Comparison of ENCODE assay signal across 10 cellular contexts in genomic region chr7:30321089-30321991, GRCh38. TPM values are rescaled to one million over a fixed set of nuclear protein-coding genes. Genes with fewer than 3 reads are reported as not detected.
DNase-seq lines count a peak whose midpoint lies in the region; ATAC-seq and TF ChIP-seq lines count a peak whose summit lies in the region.
"Had no signal": no experiment of that assay in that cellular context is flagged by ENCODE, and none has a peak within 500 bp of the region (broad histone marks: within the 10 kb centered on the region; RNA-seq: fewer than 3 reads in every experiment).

No MANE protein-coding gene starts in this region.

- no peak overlapping the region for H2AK5ac ChIP-seq in mesenchymal stem cell (ENCODE audit: low read length, severe bottlenecking)

- H3K18ac ChIP-seq in mesenchymal stem cell (ENCODE audit: low read depth in 1 of 2, low read length in 2 of 2), result no peak overlapping the region

- H3K4me1 ChIP-seq in mesenchymal stem cell (ENCODE audit: control insufficient read depth, insufficient read depth, low read depth, low read length), result no peaks in the 10 kb centered on the region

- ATAC-seq in activated naive CD8-positive, alpha-beta T cell treated with anti-CD3 and anti-CD28 coated beads, Interleukin-2, amount 50 U/mL, for 24 hours, result no peak

- no peaks in the 10 kb centered on the region for H3K9me3 Mint-ChIP-seq in HFFc6
- no peaks in the 10 kb centered on the region for H3K9me3 Mint-ChIP-seq in activated naive CD8-positive, alpha-beta T cell treated with anti-CD3 and anti-CD28 coated beads, Interleukin-2, amount 50 U/mL, for 24 hours

- no peak overlapping the region for H4K8ac ChIP-seq in mesenchymal stem cell (ENCODE audit: low read length)

- CTCF ChIA-PET in AG04449 (lab: Yijun Ruan, JAX), result no interaction called here

- no peak overlapping the region for H3K4me2 ChIP-seq in mesenchymal stem cell (ENCODE audit: low read length, poor library complexity, severe bottlenecking)

- no peak overlapping the region for H4K91ac ChIP-seq in mesenchymal stem cell (ENCODE audit: low read length)

- H3K4me3 ChIP-seq in AG04449 (ENCODE audit: low read depth, low read length) (peak overlapping the region; percentile 24), mesenchymal stem cell (ENCODE audit: insufficient read depth in 1 of 2, low read depth in 1 of 2, low read length in 2 of 2) (peak overlapping the region in 1 of 2 experiments; percentile 68)

- no peaks in the 10 kb centered on the region for H3K27me3 Mint-ChIP-seq in HFFc6 (ENCODE audit: insufficient read depth)
- no peaks in the 10 kb centered on the region for H3K27me3 Mint-ChIP-seq in activated naive CD8-positive, alpha-beta T cell treated with anti-CD3 and anti-CD28 coated beads, Interleukin-2, amount 50 U/mL, for 24 hours

- no peaks in the 10 kb centered on the region for H3K36me3 ChIP-seq in mesenchymal stem cell (ENCODE audit: control insufficient read depth in 1 of 2, insufficient read depth in 2 of 2, low read depth in 1 of 2, low read length in 2 of 2)

- H2BK15ac ChIP-seq in mesenchymal stem cell (ENCODE audit: low read depth, poor library complexity, severe bottlenecking), result no peak overlapping the region

- H2BK12ac ChIP-seq in mesenchymal stem cell (ENCODE audit: low read length in 2 of 2), result no peak overlapping the region

- no peak overlapping the region for H2AFZ ChIP-seq in mesenchymal stem cell (ENCODE audit: low read depth, low read length)

- no peak overlapping the region for H3K23ac ChIP-seq in mesenchymal stem cell (ENCODE audit: low read length in 2 of 2)

- no peaks in the 10 kb centered on the region for H3K27me3 ChIP-seq in mesenchymal stem cell (ENCODE audit: control insufficient read depth in 1 of 2, insufficient read depth in 1 of 2, low read length in 2 of 2)

- H3K27ac ChIP-seq in mesenchymal stem cell (ENCODE audit: low read length, poor library complexity, severe bottlenecking), result no peak overlapping the region

- POLR2A ChIA-PET in AG04449 (lab: Yijun Ruan, JAX), result interaction anchor here (0.6 kb wide), 1 partner anchor 23 kb away, joined by 5 read pairs; no protein-coding TSS in a partner anchor

- TF ChIP-seq CTCF in AG04449 (IDR thresholded peaks at IDR 0.05; ENCODE audit: insufficient read depth, low read length, missing control alignments) (no peak), HFFc6 (IDR thresholded peaks at IDR 0.05) (no peak)

- 73% methylated on average over 4 of the region's 8 CpGs for WGBS in mesenchymal stem cell

- H3K4me1 Mint-ChIP-seq in HFFc6 (ENCODE audit: low read depth), result peaks cover 60% of the 10 kb centered on the region
- peaks cover 70% of the 10 kb centered on the region for H3K4me1 Mint-ChIP-seq in activated naive CD8-positive, alpha-beta T cell treated with anti-CD3 and anti-CD28 coated beads, Interleukin-2, amount 50 U/mL, for 24 hours

- H2BK5ac ChIP-seq in mesenchymal stem cell (ENCODE audit: low read depth, low read length, poor library complexity, severe bottlenecking), result no peak overlapping the region

- DNase-seq in AG04449 (ENCODE audit: low read depth, low spot score), result no peak
- no peak for DNase-seq in HFFc6
- no peak for DNase-seq in activated naive CD8-positive, alpha-beta T cell treated with anti-CD3 and anti-CD28 coated beads, Interleukin-2, amount 50 U/mL, for 24 hours
- no peak for DNase-seq in mesenchymal stem cell
- DNase-seq in D341Med (ENCODE audit: low spot score), result no peak
- no peak for DNase-seq in T1000 (lab: John Stamatoyannopoulos, UW)
- no peak for DNase-seq in NCI-H1048 (lab: John Stamatoyannopoulos, UW)
- no peak for DNase-seq in COR-L47 (lab: John Stamatoyannopoulos, UW)
- DNase-seq: foreskin melanocyte; NK-92 treated with Interleukin-12 subunit alpha and Interleukin-12 subunit beta, amount 100 ng/mL, for 24 hours had no signal

- peak overlapping the region; percentile 81 for H3K4me3 Mint-ChIP-seq in HFFc6
- peak overlapping the region; percentile 78 for H3K4me3 Mint-ChIP-seq in activated naive CD8-positive, alpha-beta T cell treated with anti-CD3 and anti-CD28 coated beads, Interleukin-2, amount 50 U/mL, for 24 hours

- H3K9ac ChIP-seq in mesenchymal stem cell (ENCODE audit: low read length), result peak overlapping the region; percentile 84

- H2BK120ac ChIP-seq in mesenchymal stem cell (ENCODE audit: low read depth, low read length), result no peak overlapping the region

- no peaks in the 10 kb centered on the region for H3K9me3 ChIP-seq in mesenchymal stem cell (ENCODE audit: control insufficient read depth, low read length)

- H3K79me1 ChIP-seq in mesenchymal stem cell (replicated peaks; ENCODE audit: low read length, poor library complexity, severe bottlenecking), result peaks cover 17% of the 10 kb centered on the region

- H3K14ac ChIP-seq in mesenchymal stem cell (ENCODE audit: low read length in 2 of 2), result no peak overlapping the region

- H3K4ac ChIP-seq in mesenchymal stem cell (ENCODE audit: low read depth in 1 of 2, low read length in 2 of 2), result no peak overlapping the region

- H3K36me3 Mint-ChIP-seq in HFFc6 (ENCODE audit: low read depth), result no peaks in the 10 kb centered on the region
- peaks cover 9% of the 10 kb centered on the region for H3K36me3 Mint-ChIP-seq in activated naive CD8-positive, alpha-beta T cell treated with anti-CD3 and anti-CD28 coated beads, Interleukin-2, amount 50 U/mL, for 24 hours (ENCODE audit: low read depth)

- H3K27ac Mint-ChIP-seq in HFFc6, result peak overlapping the region; percentile 20
- peak overlapping the region; percentile 93 for H3K27ac Mint-ChIP-seq in activated naive CD8-positive, alpha-beta T cell treated with anti-CD3 and anti-CD28 coated beads, Interleukin-2, amount 50 U/mL, for 24 hours

RNA-seq across cellular contexts. Expression of gene ZNRF2, which starts 36.9 kb away (rescaled TPM):
- total RNA-seq in HFFc6 (2021; fragmentation: NEBNext Ultra II Directional; extraction: Animal tissue kit (Norgen Biotek cat#: 25700)), result 1 to 10 TPM; 2.3 to 3.1 (median 2.7) TPM
- 1.4 TPM for polyA plus RNA-seq in mesenchymal stem cell (2013, experiment 1 of 2)
- 1.2 TPM for polyA plus RNA-seq in mesenchymal stem cell (2013, experiment 2 of 2)
